19 cellular contexts compared by ENCODE assay signal in the genomic region with DNA sequence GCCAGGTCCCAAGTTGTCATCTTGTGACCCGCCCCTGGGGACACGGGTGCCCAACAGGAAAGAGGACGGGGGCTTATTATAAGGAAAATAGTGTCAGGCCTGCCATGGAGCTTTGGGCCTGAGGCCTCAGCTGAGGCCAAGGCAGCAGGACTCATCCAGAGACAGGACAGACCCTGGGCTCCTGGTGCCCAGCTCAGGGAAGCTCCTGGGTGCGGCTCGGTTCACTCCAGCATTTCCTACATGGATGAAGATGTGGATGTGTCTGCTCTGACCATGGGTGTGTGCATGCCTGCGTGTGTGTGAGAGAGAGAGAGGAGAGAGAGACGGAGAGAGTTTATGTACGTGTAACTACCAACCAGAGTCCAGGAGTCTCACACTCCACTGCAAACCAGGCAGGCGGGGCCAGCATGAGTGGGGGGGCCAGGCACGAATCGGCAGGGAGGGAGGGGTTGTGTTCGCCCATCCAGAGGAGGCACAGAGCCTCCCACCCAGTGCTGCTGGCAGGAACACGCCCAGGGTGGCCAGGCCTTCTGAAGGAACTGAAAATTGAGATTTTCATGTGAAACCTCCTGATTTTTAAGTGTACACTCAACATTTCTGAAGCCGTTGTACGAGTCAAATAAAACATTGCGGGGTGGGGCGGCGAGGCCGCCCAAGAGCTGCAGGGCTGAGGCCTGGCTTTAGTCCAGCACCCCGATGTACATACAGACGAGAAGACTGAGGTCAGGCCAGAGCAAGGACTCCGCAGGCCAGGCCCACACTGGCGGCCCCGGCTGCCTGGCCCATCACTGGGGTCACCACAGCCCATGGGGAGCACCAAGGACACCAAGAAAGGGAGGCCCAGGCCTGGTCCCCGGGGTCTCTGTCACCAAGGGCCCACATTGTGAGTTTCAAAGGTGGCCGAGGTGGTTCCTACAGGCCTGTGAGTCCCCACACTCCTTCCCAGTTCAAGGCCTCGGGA.
DNase-seq lines count a peak whose midpoint lies in the region; ATAC-seq, FAIRE-seq and TF ChIP-seq lines count a peak whose summit lies in the region.
"Had no signal": no experiment of that assay in that cellular context is flagged by ENCODE, and none has a peak within 500 bp of the region (broad histone marks: within the 10 kb centered on the region; RNA-seq: fewer than 3 reads in every experiment).

No MANE protein-coding gene starts in this region.

- no peak overlapping the region for H3K9ac ChIP-seq in H1 (replicated peaks in 1 of 4; ENCODE audit: extremely low read depth in 1 of 4, low read depth in 3 of 4, low read length in 3 of 4)

- H4K20me1 ChIP-seq in H1 (replicated peaks in 1 of 2; ENCODE audit: control insufficient read depth in 1 of 2, insufficient read depth in 2 of 2, low read length in 2 of 2): no peaks in the 10 kb centered on the region

- no peak overlapping the region for H3K14ac ChIP-seq in H1 (ENCODE audit: insufficient read length)

- H3K23me2 ChIP-seq in H1 (ENCODE audit: low read depth, low read length): peaks cover 4% of the 10 kb centered on the region; the same call in 1 of the 2 replicates

- no peak for TF ChIP-seq RAD21 in H1 (IDR thresholded peaks at IDR 0.05 in 1 of 2, conservative IDR thresholded peaks at IDR 0.05 in 1 of 2; ENCODE audit: low read depth in 2 of 2, low read length in 2 of 2)

- H2BK15ac ChIP-seq in H1 (ENCODE audit: low read length): no peak overlapping the region

- TF ChIP-seq CTCF in H1 (IDR thresholded peaks at IDR 0.05; ENCODE audit: control extremely low read depth in 1 of 3, insufficient read depth in 1 of 3, low read depth in 1 of 3, low read length in 3 of 3) (no peak), transverse colon (IDR thresholded peaks at IDR 0.05) (no peak)

- 90% methylated on average over 27 of the region's 27 CpGs; no CpG with 5 or more reads in 1 of the 2 experiments for WGBS in H1 (ENCODE audit: extremely low coverage in 1 of 2, insufficient coverage in 1 of 2, insufficient read length in 1 of 2, insufficient replicate concordance in 2 of 2, low coverage in 1 of 2, low lambda C conversion rate in 2 of 2, missing lambda C conversion rate in 1 of 2), 2 experiments
- WGBS in transverse colon (ENCODE audit: low coverage in 1 of 2), 2 donors: 82 to 90% methylated on average over 6 to 26 of the region's 27 CpGs

- no peak overlapping the region for H4K91ac ChIP-seq in H1 (replicated peaks; ENCODE audit: insufficient read length, low read length)

- H3K79me2 ChIP-seq in H1 (ENCODE audit: control insufficient read depth in 1 of 2, insufficient read depth in 2 of 2, low read length in 2 of 2): no peaks in the 10 kb centered on the region

- no peak overlapping the region for H3K27ac ChIP-seq in H1 (ENCODE audit: low read depth, low read length)
- H3K27ac ChIP-seq in transverse colon: no peak overlapping the region
- H3K27ac ChIP-seq: colonic mucosa, neutrophil, thyroid gland had no signal

- H3K36me3 Mint-ChIP-seq in activated T-cell treated with anti-CD3 and anti-CD28 coated beads, Interleukin-2, amount 50 U/mL, for 72 hours (ENCODE audit: insufficient read depth in 2 of 2): no peaks in the 10 kb centered on the region
- H3K36me3 Mint-ChIP-seq: mesothelial cell of epicardium had no signal

- no peak overlapping the region for H4K5ac ChIP-seq in H1 (ENCODE audit: insufficient read length, low read depth, low read length)

- in situ Hi-C loops in transverse colon (cut with MboI; ENCODE audit: low pct_ligation_motif_present in 1 of 4, low pct_unique_long_range_greater_than_20kb in 1 of 4, low sequenced_read_pairs in 3 of 4): no loop called here

- H3K4me2 ChIP-seq in H1 (ENCODE audit: insufficient read depth in 1 of 2, low read depth in 2 of 2, low read length in 2 of 2): no peak overlapping the region

- H3K23ac ChIP-seq in H1 (ENCODE audit: insufficient read length): no peak overlapping the region

- H3K4me1 ChIP-seq in H1 (replicated peaks in 1 of 4; ENCODE audit: control insufficient read depth in 3 of 4, insufficient read depth in 4 of 4, low read length in 3 of 4): peaks cover 0 to 1% (median under 1%) of the 10 kb centered on the region in 4 experiments; a peak in 3 of 7 replicates
- no peaks in the 10 kb centered on the region for H3K4me1 ChIP-seq in transverse colon
- H3K4me1 ChIP-seq: ascending aorta, colonic mucosa, thyroid gland had no signal

- no peak overlapping the region for H3K27ac Mint-ChIP-seq in activated T-cell treated with anti-CD3 and anti-CD28 coated beads, Interleukin-2, amount 50 U/mL, for 72 hours
- H3K27ac Mint-ChIP-seq: activated T-helper 1 cell treated with anti-CD3 and anti-CD28 coated beads, Interleukin-12 subunit alpha, Interleukin-12 subunit beta, Interleukin-2, Interleukin-4 antibody, amounts not matched to agents 30 ng/mL and 10 ng/mL and 1 ng/mL, durations not matched to agents 14 hours and 24 hours and 36 hours; mesothelial cell of epicardium had no signal

- H3K27me3 ChIP-seq in H1 (replicated peaks in 1 of 4; ENCODE audit: control insufficient read depth in 3 of 4, extremely low read depth in 1 of 4, insufficient read depth in 3 of 4, low read length in 3 of 4) (no peaks in the 10 kb centered on the region), transverse colon (no peaks in the 10 kb centered on the region)
- H3K27me3 ChIP-seq: ascending aorta, colonic mucosa, neutrophil, thyroid gland had no signal

- H3K36me3 ChIP-seq in H1 (ENCODE audit: control insufficient read depth in 2 of 4, insufficient read depth in 4 of 4, low read length in 3 of 4) (no peaks in the 10 kb centered on the region), transverse colon (no peaks in the 10 kb centered on the region)
- H3K36me3 ChIP-seq: ascending aorta, colonic mucosa, neutrophil, thyroid gland had no signal

- POLR2A ChIA-PET in H1 (lab: Charles Lee; ENCODE audit: partially characterized antibody): interaction anchor here (0.9 kb wide), 1 partner anchor 9 kb away, joined by 4 read pairs; no protein-coding TSS in a partner anchor

- no peak overlapping the region for H2AK5ac ChIP-seq in H1 (ENCODE audit: low read depth, low read length)

- H3K56ac ChIP-seq in H1 (replicated peaks; ENCODE audit: insufficient read length, low read depth, low read length): no peak overlapping the region

- DNase-seq in activated T-cell treated with anti-CD3 and anti-CD28 coated beads, Interleukin-2, amount 50 U/mL, for 1 hour: peak; percentile 8
- no peak for DNase-seq in activated T-cell treated with anti-CD3 and anti-CD28 coated beads, Interleukin-2, amount 50 U/mL, for 72 hours
- no peak for DNase-seq in H1 (ENCODE audit: low read depth in 1 of 2, low spot score in 2 of 2)
- DNase-seq in mesenteric fat pad (ENCODE audit: low spot score): peak; percentile 73
- peak; percentile 1 for DNase-seq in transverse colon
- no peak for DNase-seq in NCI-H1092 (lab: John Stamatoyannopoulos, UW)
- no peak for DNase-seq in NCI-H510A (lab: John Stamatoyannopoulos, UW)
- DNase-seq: activated CD4-positive, alpha-beta T cell treated with anti-CD3 and anti-CD28 coated beads, Interleukin-2, amount 50 U/mL, for 48 hours; NCI-H187 treated with DMSO at 0.1 percent for 48 hours; NCI-H526; small intestine; thyroid gland had no signal

- no peak overlapping the region for H3K4me3 Mint-ChIP-seq in activated T-cell treated with anti-CD3 and anti-CD28 coated beads, Interleukin-2, amount 50 U/mL, for 72 hours
- H3K4me3 Mint-ChIP-seq: activated T-helper 1 cell treated with anti-CD3 and anti-CD28 coated beads, Interleukin-12 subunit alpha, Interleukin-12 subunit beta, Interleukin-2, Interleukin-4 antibody, amounts not matched to agents 30 ng/mL and 10 ng/mL and 1 ng/mL, durations not matched to agents 14 hours and 24 hours and 36 hours; mesothelial cell of epicardium had no signal

- FAIRE-seq in H1 (lab: Jason Lieb, UNC): no peak
- FAIRE-seq: A204.1, small intestine had no signal

- 0 out of 2 replicates have a peak overlapping the region, but pooled peaks have one; percentile 24 for H2BK5ac ChIP-seq in H1 (ENCODE audit: low read depth, low read length)

- no peak overlapping the region for H3K18ac ChIP-seq in H1 (ENCODE audit: extremely low read depth, low read length)

- H4K8ac ChIP-seq in H1 (ENCODE audit: extremely low read depth, insufficient read depth, low read length): peak overlapping the region; percentile 15; the same call in 1 of the 2 replicates

- no peaks in the 10 kb centered on the region for H3K79me1 ChIP-seq in H1 (ENCODE audit: low read depth, low read length)

- no peaks in the 10 kb centered on the region for H3K9me3 Mint-ChIP-seq in activated T-cell treated with anti-CD3 and anti-CD28 coated beads, Interleukin-2, amount 50 U/mL, for 72 hours
- H3K9me3 Mint-ChIP-seq: activated T-helper 1 cell treated with anti-CD3 and anti-CD28 coated beads, Interleukin-12 subunit alpha, Interleukin-12 subunit beta, Interleukin-2, Interleukin-4 antibody, amounts not matched to agents 30 ng/mL and 10 ng/mL and 1 ng/mL, durations not matched to agents 14 hours and 24 hours and 36 hours; mesothelial cell of epicardium had no signal

- H2BK20ac ChIP-seq in H1 (ENCODE audit: low read length): no peak overlapping the region

- intact Hi-C loops in transverse colon (cut with DNase I; ENCODE audit: low total_unique reads): no loop called here

- H3K9me3 ChIP-seq in H1 (ENCODE audit: insufficient read depth in 2 of 2, low read depth in 1 of 2, low read length in 1 of 2) (no peaks in the 10 kb centered on the region), transverse colon (no peaks in the 10 kb centered on the region)
- H3K9me3 ChIP-seq: ascending aorta, colonic mucosa, neutrophil, thyroid gland had no signal

- CTCF ChIA-PET in H1 (lab: Charles Lee; ENCODE audit: partially characterized antibody): interaction anchor here (3.7 kb wide), 1 partner anchor 89 kb away, joined by 19 read pairs; no protein-coding TSS in a partner anchor

- TF ChIP-seq POLR2A in H1 (IDR thresholded peaks at IDR 0.05; ENCODE audit: control extremely low read depth in 1 of 2, low read depth in 2 of 2, low read length in 2 of 2): no peak
- TF ChIP-seq POLR2A in transverse colon (IDR thresholded peaks at IDR 0.05): no peak

- TF ChIP-seq EP300 in H1 (IDR thresholded peaks at IDR 0.05; ENCODE audit: borderline replicate concordance in 1 of 2, low read depth in 2 of 2, low read length in 2 of 2): no peak
- no peak for TF ChIP-seq EP300 in transverse colon (IDR thresholded peaks at IDR 0.05; ENCODE audit: low read depth)

- H2BK12ac ChIP-seq in H1 (ENCODE audit: low read depth, low read length): no peak overlapping the region

- no peak overlapping the region for H2BK120ac ChIP-seq in H1 (replicated peaks; ENCODE audit: low read depth, low read length)

- H3K4ac ChIP-seq in H1 (replicated peaks; ENCODE audit: insufficient read length, low read depth, low read length): no peak overlapping the region

- no peak for ATAC-seq in activated T-cell treated with anti-CD3 and anti-CD28 coated beads, Interleukin-2, amount 50 U/mL, for 72 hours (replicated peaks in 1 of 2)
- no peak for ATAC-seq in HG03342 (IDR thresholded peaks at IDR 0.05; ENCODE audit: unreplicated experiment)

- H3K4me3 ChIP-seq in H1 (ENCODE audit: extremely low read depth in 1 of 4, insufficient read depth in 2 of 4, low read depth in 3 of 4, low read length in 4 of 4) (no peak overlapping the region), transverse colon (no peak overlapping the region)
- H3K4me3 ChIP-seq: ascending aorta, colonic mucosa, thyroid gland had no signal

- no peaks in the 10 kb centered on the region for H3K4me1 Mint-ChIP-seq in activated T-cell treated with anti-CD3 and anti-CD28 coated beads, Interleukin-2, amount 50 U/mL, for 72 hours (ENCODE audit: low read depth)
- H3K4me1 Mint-ChIP-seq: mesothelial cell of epicardium had no signal

- H2AFZ ChIP-seq in H1 (ENCODE audit: low read length): no peak overlapping the region

- H3K27me3 Mint-ChIP-seq in activated T-cell treated with anti-CD3 and anti-CD28 coated beads, Interleukin-2, amount 50 U/mL, for 72 hours (ENCODE audit: low read depth): no peaks in the 10 kb centered on the region

Comparison
In these comparisons a context has a peak if more than half of its experiments do, and no peak if none do; other contexts are left out.
1. DNase-seq: peak in activated T-cell treated with anti-CD3 and anti-CD28 coated beads, Interleukin-2, amount 50 U/mL, for 1 hour (single experiment), mesenteric fat pad (single experiment) and transverse colon (single experiment); none in activated T-cell treated with anti-CD3 and anti-CD28 coated beads, Interleukin-2, amount 50 U/mL, for 72 hours (0 of 2), H1 (0 of 2), NCI-H1092 (single experiment) and NCI-H510A (single experiment).